Comparison of ENCODE assay signal across 8 cellular contexts in genomic region chr4:73021634-73022033, GRCh38. TPM values are rescaled to one million over a fixed set of nuclear protein-coding genes. Genes with fewer than 3 reads are reported as not detected.
DNase-seq lines count a peak whose midpoint lies in the region; ATAC-seq and TF ChIP-seq lines count a peak whose summit lies in the region.

No MANE protein-coding gene starts in this region.

- H3F3A ChIP-seq in PC-9 (ENCODE audit: insufficient read depth, low read depth), result no peaks in the 10 kb centered on the region

- H3K36me3 ChIP-seq in PC-9 (ENCODE audit: low read depth) (no peaks in the 10 kb centered on the region), sigmoid colon (no peaks in the 10 kb centered on the region), heart left ventricle (no peaks in the 10 kb centered on the region)

- CTCF ChIA-PET in PC-9 (lab: Charles Lee), result no interaction called here

- TF ChIP-seq CTCF in PC-9 (conservative IDR thresholded peaks at IDR 0.05) (peak; percentile 58), fibroblast of the aortic adventitia (IDR thresholded peaks at IDR 0.05; ENCODE audit: insufficient read depth, low read length) (peak; percentile 47), sigmoid colon (IDR thresholded peaks at IDR 0.05) (no peak), heart left ventricle (IDR thresholded peaks at IDR 0.05) (peak in 6 of 12 donors; percentile 6 to 29 (median 24))

- H3K4me1 ChIP-seq in PC-9 (replicated peaks; ENCODE audit: insufficient read depth), result no peaks in the 10 kb centered on the region
- no peaks in the 10 kb centered on the region for H3K4me1 ChIP-seq in sigmoid colon
- no peaks in the 10 kb centered on the region for H3K4me1 ChIP-seq in heart left ventricle

- no peak overlapping the region for H3K4me3 ChIP-seq in PC-9
- no peak overlapping the region for H3K4me3 ChIP-seq in fibroblast of the aortic adventitia (ENCODE audit: low read depth, low read length)
- H3K4me3 ChIP-seq in sigmoid colon, result no peak overlapping the region
- H3K4me3 ChIP-seq in heart left ventricle, result no peak overlapping the region

- no peaks in the 10 kb centered on the region for H3K27me3 ChIP-seq in PC-9 (ENCODE audit: insufficient read depth, low read depth)
- no peaks in the 10 kb centered on the region for H3K27me3 ChIP-seq in sigmoid colon
- no peaks in the 10 kb centered on the region for H3K27me3 ChIP-seq in heart left ventricle

- POLR2A ChIA-PET in PC-9 (lab: Charles Lee; ENCODE audit: unreplicated experiment), result no interaction called here

- 18 to 34% methylated on average over 1 of the region's 1 CpG for WGBS in sigmoid colon, 2 donors
- 3 to 24% (median 24%) methylated on average over 1 of the region's 1 CpG for WGBS in heart left ventricle, 4 donors

- no peaks in the 10 kb centered on the region for H3K9me3 ChIP-seq in PC-9 (ENCODE audit: insufficient read depth, low read depth)
- H3K9me3 ChIP-seq in sigmoid colon, result no peaks in the 10 kb centered on the region
- no peaks in the 10 kb centered on the region for H3K9me3 ChIP-seq in heart left ventricle

- H3K9me2 ChIP-seq in PC-9 (ENCODE audit: insufficient read depth), result no peaks in the 10 kb centered on the region

- H3K79me2 ChIP-seq in PC-9 (ENCODE audit: low read depth), result no peaks in the 10 kb centered on the region

- intact Hi-C loops in PC-9 (cut with micrococcal nuclease; ENCODE audit: unreplicated experiment) (loop anchor here (1.0 to 5.0 kb wide), 2 partner anchors 514 to 695 kb away; no protein-coding TSS in a partner anchor), sigmoid colon (cut with DNase I) (no loop called here), heart left ventricle (cut with DNase I) (loop anchor here in 5 of 10 donors (2.0 to 10.0 kb wide), 6 partner anchors 317 to 727 kb away; no protein-coding TSS in a partner anchor)

- BruUV-seq in PC-9 (replicated peaks; lab: Mats Ljungman, UMichigan), result no TSS peak

- DNase-seq in activated CD4-positive, CD25-positive, alpha-beta regulatory T cell (lab: John Stamatoyannopoulos, UW), result no peak
- DNase-seq in PC-9 (peak; percentile 8 to 42), fibroblast of the aortic adventitia (ENCODE audit: low read depth) (peak; percentile 73), sigmoid colon (no peak), heart left ventricle (no peak)

- TF ChIP-seq POLR2A in sigmoid colon (IDR thresholded peaks at IDR 0.05), result no peak
- no peak for TF ChIP-seq POLR2A in heart left ventricle (IDR thresholded peaks at IDR 0.05)

- peak; percentile 46 to 62 for ATAC-seq in activated CD4-positive, CD25-positive, alpha-beta regulatory T cell treated with anti-CD3 and anti-CD28 coated beads, Interleukin-2, amount 50 U/mL, for 24 hours
- ATAC-seq in HG02870 (IDR thresholded peaks at IDR 0.05; ENCODE audit: unreplicated experiment), result peak; percentile 76
- ATAC-seq in heart left ventricle, result no peak
- no peak for ATAC-seq in GM19463 (IDR thresholded peaks at IDR 0.05; ENCODE audit: unreplicated experiment)

- H2AFZ ChIP-seq in PC-9, result no peak overlapping the region

- no peak overlapping the region for H3K4me2 ChIP-seq in PC-9

- TF ChIP-seq EP300 in sigmoid colon (IDR thresholded peaks at IDR 0.05), result no peak

- no peak overlapping the region for H3K27ac ChIP-seq in PC-9
- H3K27ac ChIP-seq in sigmoid colon, result no peak overlapping the region
- H3K27ac ChIP-seq in heart left ventricle, result no peak overlapping the region

- no peaks in the 10 kb centered on the region for H4K20me1 ChIP-seq in PC-9 (ENCODE audit: insufficient read depth)

RNA-seq across cellular contexts. Expression of gene COX18, which starts 47.9 kb away (rescaled TPM):
- 8.0 TPM in 2 replicates for total RNA-seq in PC-9 (2021)
- 14.5 and 22.9 TPM in 2 replicates for total RNA-seq in fibroblast of the aortic adventitia (ENCODE audit: low replicate concordance)
- total RNA-seq in sigmoid colon, result 10 to 100 TPM in 3 of 4 donors, 1 to 10 TPM in 1; 9.6 to 21.3 (median 16.3) TPM
- 10 to 100 TPM in 2 of 3 donors, 1 to 10 TPM in 1; 6.6 to 13.6 (median 10.9) TPM for polyA plus RNA-seq in sigmoid colon
- total RNA-seq in heart left ventricle, result 10 to 100 TPM; 14.0 to 32.2 (median 17.9) TPM
- polyA plus RNA-seq in heart left ventricle, result 10 to 100 TPM; 11.0 to 11.3 TPM

Comparison
In these comparisons a context has a peak if more than half of its experiments do, and no peak if none do; other contexts are left out.
1. ATAC-seq: peak in activated CD4-positive, CD25-positive, alpha-beta regulatory T cell treated with anti-CD3 and anti-CD28 coated beads, Interleukin-2, amount 50 U/mL, for 24 hours (2 of 2) and HG02870 (single experiment); none in heart left ventricle (0 of 4) and GM19463 (single experiment).
2. DNase-seq: peak in PC-9 (2 of 2) and fibroblast of the aortic adventitia (single experiment); none in activated CD4-positive, CD25-positive, alpha-beta regulatory T cell (0 of 4), sigmoid colon (single experiment) and heart left ventricle (0 of 5).
3. CTCF ChIP-seq: peak in PC-9 (single experiment) and fibroblast of the aortic adventitia (single experiment); none in sigmoid colon (0 of 4).